ENCODE assay signal across 8 cellular contexts in genomic region chr20:36591854-36592641, GRCh38. TPM values are rescaled to one million over a fixed set of nuclear protein-coding genes. Genes with fewer than 3 reads are reported as not detected.
A peak's percentile ranks its signal among the peaks of the same experiment; 100 is the strongest.
DNase-seq lines count a peak whose midpoint lies in the region; ATAC-seq and TF ChIP-seq lines count a peak whose summit lies in the region.

No MANE protein-coding gene starts in this region.

- H3K27me3 ChIP-seq in GM23338 (ENCODE audit: insufficient read depth) (no peaks in the 10 kb centered on the region), RWPE2 (ENCODE audit: insufficient read depth, poor library complexity, severe bottlenecking) (no peaks in the 10 kb centered on the region), adrenal gland (no peaks in the 10 kb centered on the region), left lung (no peaks in the 10 kb centered on the region), thymus (ENCODE audit: control insufficient read depth, insufficient read depth) (no peaks in the 10 kb centered on the region)

- ATAC-seq in GM23338: peak; percentile 81
- peak; percentile 46 for ATAC-seq in RWPE2 (ENCODE audit: low read depth)
- peak; percentile 53 for ATAC-seq in left lung
- no peak for ATAC-seq in GM21528 (IDR thresholded peaks at IDR 0.05; ENCODE audit: low FRiP score, unreplicated experiment)

- H3K27ac ChIP-seq in GM23338 (ENCODE audit: low read depth): peak overlapping the region; percentile 36; the same call in 1 of the 2 replicates
- no peak overlapping the region for H3K27ac ChIP-seq in RWPE2 (ENCODE audit: poor library complexity, severe bottlenecking)
- H3K27ac ChIP-seq in adrenal gland: no peak overlapping the region
- H3K27ac ChIP-seq in left lung: peak overlapping the region in 1 of 2 donors; percentile 23
- peak overlapping the region; percentile 58 for H3K27ac ChIP-seq in thymus (ENCODE audit: low read depth)

- H3K4me2 ChIP-seq in GM23338: no peak overlapping the region

- peaks cover 8% of the 10 kb centered on the region for H3F3A ChIP-seq in GM23338 (replicated peaks; ENCODE audit: low read depth)

- H4K20me1 ChIP-seq in GM23338 (replicated peaks; ENCODE audit: insufficient read depth): peaks cover 2% of the 10 kb centered on the region; the same call in 1 of the 2 replicates

- H3K36me3 Mint-ChIP-seq in GM23338 (ENCODE audit: low read depth): peaks cover 74% of the 10 kb centered on the region

- H3K36me3 ChIP-seq in GM23338 (ENCODE audit: insufficient read depth) (0 out of 2 replicates have a peak, but pooled peaks cover 2% of the 10 kb centered on the region), RWPE2 (ENCODE audit: low read depth) (peaks cover 12% of the 10 kb centered on the region), adrenal gland (replicated peaks in 1 of 2) (no peaks in the 10 kb centered on the region), left lung (peaks cover 0 to 20% of the 10 kb centered on the region in 2 donors), thymus (ENCODE audit: control insufficient read depth, insufficient read depth) (peaks cover 26% of the 10 kb centered on the region)

- peaks cover 15% of the 10 kb centered on the region; the same call in 1 of the 2 replicates for H3K4me1 ChIP-seq in GM23338 (ENCODE audit: insufficient read depth)
- no peaks in the 10 kb centered on the region for H3K4me1 ChIP-seq in RWPE2 (ENCODE audit: insufficient read depth, poor library complexity, severe bottlenecking)
- peaks cover 0 to 9% of the 10 kb centered on the region in 2 donors for H3K4me1 ChIP-seq in adrenal gland (replicated peaks in 1 of 2)
- peaks cover 0 to 19% of the 10 kb centered on the region in 2 donors for H3K4me1 ChIP-seq in left lung
- H3K4me1 ChIP-seq in thymus (ENCODE audit: control insufficient read depth, insufficient read depth, low read length): peaks cover 11% of the 10 kb centered on the region

- no peak for TF ChIP-seq POLR2A in adrenal gland (IDR thresholded peaks at IDR 0.05)

- H2AFZ ChIP-seq in GM23338: no peak overlapping the region

- H3K4me1 Mint-ChIP-seq in GM23338: peaks cover 34% of the 10 kb centered on the region

- 84 to 88% (median 85%) methylated on average over 9 of the region's 9 CpGs for WGBS in adrenal gland, 4 donors
- 54% methylated on average over 9 of the region's 9 CpGs for WGBS in thymus

- H3K27me3 Mint-ChIP-seq in GM23338 (ENCODE audit: insufficient read depth, low read depth, poor library complexity): peaks cover 5% of the 10 kb centered on the region

- intact Hi-C loops in adrenal gland (cut with DNase I): loop anchor here (5.0 kb wide), 1 partner anchor 35 kb away; no protein-coding TSS in a partner anchor
- intact Hi-C loops in left lung (cut with DNase I): loop anchor here in 1 of 2 donors (5.0 kb wide), 1 partner anchor 35 kb away; no protein-coding TSS in a partner anchor

- peaks cover 7% of the 10 kb centered on the region for H3K79me2 ChIP-seq in GM23338 (replicated peaks; ENCODE audit: insufficient read depth)

- peaks cover 11% of the 10 kb centered on the region; the same call in 2 of the 3 replicates for H3K9me3 Mint-ChIP-seq in GM23338

- H3K4me3 ChIP-seq in GM23338 (no peak overlapping the region), RWPE2 (ENCODE audit: severe bottlenecking) (no peak overlapping the region), adrenal gland (no peak overlapping the region), left lung (no peak overlapping the region), thymus (ENCODE audit: low read length) (no peak overlapping the region)

- 0 out of 2 replicates have a peak, but pooled peaks cover 2% of the 10 kb centered on the region for H3K9me2 ChIP-seq in GM23338 (ENCODE audit: insufficient read depth)

- no peak overlapping the region for H3K4me3 Mint-ChIP-seq in GM23338

- peak; percentile 76 for DNase-seq in GM23338 (ENCODE audit: low spot score)
- no peak for DNase-seq in RWPE2 (ENCODE audit: low spot score)
- peak in 4 of 7 donors; percentile 33 to 48 (median 38) for DNase-seq in adrenal gland
- no peak for DNase-seq in left lung
- no peak for DNase-seq in NCI-H2196 treated with DMSO at 0.1 percent for 48 hours (lab: John Stamatoyannopoulos, UW; ENCODE audit: unreplicated experiment)
- no peak for DNase-seq in NAMALWA (ENCODE audit: low spot score)

- no peaks in the 10 kb centered on the region for H3K9me3 ChIP-seq in RWPE2 (ENCODE audit: severe bottlenecking)
- no peaks in the 10 kb centered on the region for H3K9me3 ChIP-seq in adrenal gland (replicated peaks in 1 of 3)
- no peaks in the 10 kb centered on the region for H3K9me3 ChIP-seq in left lung
- H3K9me3 ChIP-seq in thymus (ENCODE audit: control insufficient read depth): no peaks in the 10 kb centered on the region

- peak overlapping the region; percentile 50; the same call in 1 of the 2 replicates for H3K27ac Mint-ChIP-seq in GM23338

- TF ChIP-seq CTCF in GM23338 (conservative IDR thresholded peaks at IDR 0.05; ENCODE audit: low read depth in 2 of 2) (peak; percentile 55 to 81), RWPE2 (IDR thresholded peaks at IDR 0.05; ENCODE audit: poor library complexity, severe bottlenecking) (peak; percentile 96), adrenal gland (IDR thresholded peaks at IDR 0.05) (peak in 4 of 6 experiments; percentile 35 to 49 (median 40)), left lung (IDR thresholded peaks at IDR 0.05) (peak in 1 of 2 donors; percentile 28)

TF ChIP-seq in GM23338, 12 proteins besides CTCF, POLR2A, EP300 and RAD21 (continues in another document):
- TF ChIP-seq ETS1 (IDR thresholded peaks at IDR 0.05) (no peak), NANOG (IDR thresholded peaks at IDR 0.05; ENCODE audit: borderline replicate concordance) (no peak), REST (IDR thresholded peaks at IDR 0.05; ENCODE audit: unreplicated experiment) (no peak), STAT1 (IDR thresholded peaks at IDR 0.05; ENCODE audit: unreplicated experiment) (no peak)

RNA-seq across cellular contexts. Expression of gene RAB5IF, which starts 13.5 kb away (rescaled TPM):
- 126 and 138 TPM in 2 replicates for total RNA-seq in GM23338 (2014; rRNA removed; shearing (Covaris generic))
- polyA plus RNA-seq in GM23338 (2016; fragmentation: Nextera tagmentation; extraction: Ambion mirVana) (119 and 123 TPM in 2 replicates), adrenal gland (100 to 1,000 TPM in 1 of 3 donors, 10 to 100 TPM in 2; 44.9 to 159 (median 59.3) TPM), thymus (103 TPM)
- total RNA-seq in adrenal gland (100 to 1,000 TPM in 3 of 8 donors, 10 to 100 TPM in 5; 54.9 to 144 (median 86.9) TPM), left lung (100 to 1,000 TPM in 1 of 2 donors, 10 to 100 TPM in 1; 99.0 to 167 TPM)

RNA-seq across cellular contexts. Expression of gene TGIF2, which starts 18.7 kb away (rescaled TPM):
- total RNA-seq in GM23338 (2014; rRNA removed; shearing (Covaris generic)): 59.8 and 63.2 TPM in 2 replicates
- polyA plus RNA-seq in GM23338 (2016; fragmentation: Nextera tagmentation; extraction: Ambion mirVana) (44.8 and 47.6 TPM in 2 replicates), adrenal gland (1 to 10 TPM; 3.4 to 5.8 (median 4.4) TPM), thymus (14.2 TPM)
- total RNA-seq in adrenal gland (10 to 100 TPM in 7 of 8 donors, 1 to 10 TPM in 1; 3.7 to 17.9 (median 11.7) TPM), left lung (10 to 100 TPM; 11.2 to 11.5 TPM)

RNA-seq across cellular contexts. Expression of gene MYL9, which starts 50.7 kb away (rescaled TPM):
- total RNA-seq in GM23338 (2014; rRNA removed; shearing (Covaris generic)): 23.5 and 29.7 TPM in 2 replicates
- 100 and 123 TPM in 2 replicates for polyA plus RNA-seq in GM23338 (2016; fragmentation: Nextera tagmentation; extraction: Ambion mirVana)
- 1,000 to 10,000 TPM in 3 of 8 donors, 100 to 1,000 TPM in 5; 241 to 1,128 (median 564) TPM for total RNA-seq in adrenal gland
- 1,000 to 10,000 TPM in 2 of 3 donors, 100 to 1,000 TPM in 1; 891 to 1,967 (median 1,739) TPM for polyA plus RNA-seq in adrenal gland
- total RNA-seq in left lung: 100 to 1,000 TPM; 319 to 344 TPM
- polyA plus RNA-seq in thymus: 138 TPM

RNA-seq across cellular contexts. Expression of gene SLA2, which starts 53.9 kb away (rescaled TPM):
- total RNA-seq in GM23338 (2014; rRNA removed; shearing (Covaris generic)): 0.62 TPM in 1 of 2 replicates, not detected in the other
- 0.18 TPM in 1 of 2 replicates, not detected in the other for polyA plus RNA-seq in GM23338 (2016; fragmentation: Nextera tagmentation; extraction: Ambion mirVana)
- total RNA-seq in adrenal gland: 1 to 10 TPM in 1 of 8 donors, under 1 TPM in 7; 0.12 to 1.1 (median 0.39) TPM
- polyA plus RNA-seq in adrenal gland: under 1 TPM; 0.18 to 0.72 (median 0.51) TPM
- 1 to 10 TPM in 1 of 2 donors, under 1 TPM in 1; 0.87 to 1.8 TPM for total RNA-seq in left lung
- polyA plus RNA-seq in thymus: 6.8 TPM

Comparison
In these comparisons a context has a peak if more than half of its experiments do, and no peak if none do; other contexts are left out.
1. DNase-seq: peak in GM23338 (single experiment) and adrenal gland (4 of 7); none in RWPE2 (single experiment), left lung (0 of 2), NCI-H2196 treated with DMSO at 0.1 percent for 48 hours (single experiment) and NAMALWA (single experiment).
2. H3K27ac ChIP-seq: peak in GM23338 (single experiment) and thymus (single experiment); none in RWPE2 (single experiment) and adrenal gland (0 of 5).